Comparison of ENCODE assay signal across 8 cellular contexts in the genomic region with DNA sequence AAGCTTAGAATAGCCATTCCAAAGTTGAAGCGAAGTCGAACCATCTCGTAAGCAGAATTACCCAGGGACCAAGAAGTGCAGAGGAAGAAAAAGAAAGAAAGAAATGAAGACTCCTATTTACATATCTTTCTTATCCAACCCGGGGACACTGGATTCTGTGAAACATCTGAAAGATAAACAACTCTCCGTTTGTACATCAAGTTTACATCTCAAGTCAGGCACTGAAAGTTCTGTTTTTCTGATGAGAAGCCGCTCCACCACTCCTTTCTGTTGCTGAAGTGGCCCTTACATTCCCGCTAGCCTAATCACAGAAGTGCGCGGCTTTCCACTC. TPM values are rescaled to one million over a fixed set of nuclear protein-coding genes. Genes with fewer than 3 reads are reported as not detected.
A peak's percentile ranks its signal among the peaks of the same experiment; 100 is the strongest.
DNase-seq lines count a peak whose midpoint lies in the region; ATAC-seq and TF ChIP-seq lines count a peak whose summit lies in the region.

No MANE protein-coding gene starts in this region.

- peaks cover 57% of the 10 kb centered on the region for H3K36me3 Mint-ChIP-seq in CD4-positive, alpha-beta T cell (ENCODE audit: low read depth)
- peaks cover 27% of the 10 kb centered on the region for H3K36me3 Mint-ChIP-seq in effector memory CD8-positive, alpha-beta T cell (ENCODE audit: insufficient read depth)
- H3K36me3 Mint-ChIP-seq in neural progenitor cell: peaks cover 2% of the 10 kb centered on the region

- peaks cover 17% of the 10 kb centered on the region for H3K36me3 ChIP-seq in NT2/D1 (ENCODE audit: insufficient read depth, insufficient read length, low read length)
- H3K36me3 ChIP-seq in neural progenitor cell: no peaks in the 10 kb centered on the region

- H3K27ac Mint-ChIP-seq in CD4-positive, alpha-beta T cell: peak overlapping the region; percentile 98
- H3K27ac Mint-ChIP-seq in effector memory CD8-positive, alpha-beta T cell: peak overlapping the region; percentile 99
- H3K27ac Mint-ChIP-seq in neural progenitor cell: peak overlapping the region; percentile 91

- no peaks in the 10 kb centered on the region for H3K27me3 Mint-ChIP-seq in CD4-positive, alpha-beta T cell
- no peaks in the 10 kb centered on the region for H3K27me3 Mint-ChIP-seq in effector memory CD8-positive, alpha-beta T cell
- H3K27me3 Mint-ChIP-seq in neural progenitor cell (ENCODE audit: insufficient read depth, low read depth): no peaks in the 10 kb centered on the region

- H3K9me3 ChIP-seq in CD4-positive, alpha-beta T cell (ENCODE audit: control insufficient read depth, low read length): no peaks in the 10 kb centered on the region
- H3K9me3 ChIP-seq in NT2/D1 (ENCODE audit: insufficient read depth, low read length): no peaks in the 10 kb centered on the region
- H3K9me3 ChIP-seq in neural progenitor cell (ENCODE audit: low read depth): no peaks in the 10 kb centered on the region

- H3K79me2 ChIP-seq in neural progenitor cell (ENCODE audit: low read depth): peaks cover 55% of the 10 kb centered on the region

- no peak for TF ChIP-seq CTCF in CD4-positive, alpha-beta T cell (IDR thresholded peaks at IDR 0.05)
- TF ChIP-seq CTCF in neural progenitor cell (IDR thresholded peaks at IDR 0.05) (no peak), GM10248 (IDR thresholded peaks at IDR 0.05; ENCODE audit: control extremely low read depth, extremely low read depth, low read depth, missing control alignments) (no peak)

- H3K9ac ChIP-seq in NT2/D1 (ENCODE audit: insufficient read length, low read depth): peak overlapping the region; percentile 97
- H3K9ac ChIP-seq in neural progenitor cell: peak overlapping the region; percentile 78

- CTCF ChIA-PET in CD4-positive, alpha-beta T cell (lab: Charles Lee): no interaction called here
- CTCF ChIA-PET in GM10248 (lab: Yijun Ruan, JAX): interaction anchor here (1.0 to 1.4 kb wide), 2 partner anchors 24 to 44 kb away, joined by 3 read pairs; no protein-coding TSS in a partner anchor

- H3K4me2 ChIP-seq in neural progenitor cell: peak overlapping the region; percentile 86

- no peak for ATAC-seq in CD4-positive, alpha-beta T cell (ENCODE audit: poor library complexity)
- ATAC-seq in effector memory CD8-positive, alpha-beta T cell (replicated peaks): no peak
- ATAC-seq in GM18520 (IDR thresholded peaks at IDR 0.05; ENCODE audit: unreplicated experiment): no peak

- peak overlapping the region; percentile 90 for H3K4me3 Mint-ChIP-seq in CD4-positive, alpha-beta T cell
- H3K4me3 Mint-ChIP-seq in effector memory CD8-positive, alpha-beta T cell: peak overlapping the region; percentile 98 to 99
- peak overlapping the region; percentile 99 for H3K4me3 Mint-ChIP-seq in neural progenitor cell

- no peaks in the 10 kb centered on the region for H4K20me1 ChIP-seq in neural progenitor cell (ENCODE audit: low read depth)

- no peaks in the 10 kb centered on the region for H3K27me3 ChIP-seq in CD4-positive, alpha-beta T cell (ENCODE audit: control insufficient read depth, insufficient read depth, low read length)
- H3K27me3 ChIP-seq in NT2/D1 (ENCODE audit: insufficient read depth, insufficient read length) (no peaks in the 10 kb centered on the region), neural progenitor cell (no peaks in the 10 kb centered on the region)

- H3K9me3 Mint-ChIP-seq in CD4-positive, alpha-beta T cell: no peaks in the 10 kb centered on the region
- no peaks in the 10 kb centered on the region for H3K9me3 Mint-ChIP-seq in effector memory CD8-positive, alpha-beta T cell
- no peaks in the 10 kb centered on the region for H3K9me3 Mint-ChIP-seq in neural progenitor cell

- no peaks in the 10 kb centered on the region for H3K4me1 ChIP-seq in NT2/D1 (ENCODE audit: insufficient read depth, insufficient read length)
- H3K4me1 ChIP-seq in neural progenitor cell: peaks cover 29% of the 10 kb centered on the region

- H2AFZ ChIP-seq in neural progenitor cell (replicated peaks): peak overlapping the region; percentile 95

- H3K4me3 ChIP-seq in NT2/D1 (ENCODE audit: insufficient read length, low read depth) (peak overlapping the region; percentile 84), neural progenitor cell (peak overlapping the region; percentile 78)

- peak overlapping the region; percentile 92 for H3K27ac ChIP-seq in CD4-positive, alpha-beta T cell (ENCODE audit: low read depth, low read length)
- peak overlapping the region; percentile 94 for H3K27ac ChIP-seq in neural progenitor cell

- peaks cover 19% of the 10 kb centered on the region for H3F3A ChIP-seq in neural progenitor cell (ENCODE audit: low read depth)

- no peak for DNase-seq in CD4-positive, alpha-beta T cell
- DNase-seq in NT2/D1 (ENCODE audit: low read depth, low spot score) (no peak), neural progenitor cell (ENCODE audit: low spot score) (no peak), NAMALWA (ENCODE audit: low spot score) (no peak), GM10248 (ENCODE audit: extremely low spot score) (no peak), KG1 (lab: John Stamatoyannopoulos, UW) (no peak)
- DNase-seq in effector memory CD8-positive, alpha-beta T cell: no peak

- POLR2A ChIA-PET in CD4-positive, alpha-beta T cell (lab: Charles Lee): interaction anchor here (0.5 to 1.8 kb wide), 29 partner anchors 8 to 1707 kb away, joined by 3 to 40 read pairs (median 5); a partner anchor contains a TSS
- POLR2A ChIA-PET in GM10248 (lab: Yijun Ruan, JAX): interaction anchor here (1.0 kb wide), 1 partner anchor 11 kb away, joined by 12 read pairs; no protein-coding TSS in a partner anchor

- H3K4me1 Mint-ChIP-seq in CD4-positive, alpha-beta T cell (ENCODE audit: low read depth): peaks cover 76% of the 10 kb centered on the region
- peaks cover 41 to 52% of the 10 kb centered on the region in 2 donors for H3K4me1 Mint-ChIP-seq in effector memory CD8-positive, alpha-beta T cell (ENCODE audit: low read depth in 2 of 2)
- peaks cover 38% of the 10 kb centered on the region for H3K4me1 Mint-ChIP-seq in neural progenitor cell

- intact Hi-C loops in CD4-positive, alpha-beta T cell (cut with DNase I, micrococcal nuclease): loop anchor here (1.0 to 10.0 kb wide), 8 partner anchors 64 to 1678 kb away; a partner anchor contains a TSS

RNA-seq across cellular contexts. Expression of a gene that starts 0.3 kb away (rescaled TPM):
- 10 to 100 TPM; 22.3 to 23.9 TPM for total RNA-seq in CD4-positive, alpha-beta T cell
- 11.6 and 22.7 TPM in 2 replicates for total RNA-seq in neural progenitor cell (ENCODE audit: low replicate concordance)

RNA-seq across cellular contexts. Expression of a gene that starts 0.5 kb away (rescaled TPM):
- total RNA-seq in CD4-positive, alpha-beta T cell: 10 to 100 TPM; 48.7 to 51.4 TPM
- total RNA-seq in neural progenitor cell (ENCODE audit: low replicate concordance): 43.3 and 47.0 TPM in 2 replicates
